ENCODE assay signal across 8 cellular contexts in the genomic region with DNA sequence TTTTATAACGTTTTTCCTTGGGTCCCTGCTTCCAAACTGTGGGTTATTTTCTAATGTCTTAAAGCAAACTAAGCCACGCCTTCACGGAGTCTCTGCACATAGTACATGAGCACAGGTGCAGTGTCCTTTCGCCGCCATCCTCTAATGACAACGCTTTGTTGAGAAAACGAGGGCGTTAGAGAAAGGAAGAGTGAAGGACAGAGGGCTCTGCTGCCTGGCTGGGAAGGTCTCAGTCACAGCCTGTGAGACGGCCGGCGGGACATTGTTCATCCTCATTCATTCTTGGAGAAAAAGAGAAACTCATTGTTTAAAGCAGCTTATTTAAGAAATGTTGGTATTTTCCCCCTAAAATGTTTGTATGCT. TPM values are rescaled to one million over a fixed set of nuclear protein-coding genes. Genes with fewer than 3 reads are reported as not detected.
DNase-seq lines count a peak whose midpoint lies in the region; ATAC-seq and TF ChIP-seq lines count a peak whose summit lies in the region.
"Had no signal": no experiment of that assay in that cellular context is flagged by ENCODE, and none has a peak within 500 bp of the region (broad histone marks: within the 10 kb centered on the region; RNA-seq: fewer than 3 reads in every experiment).

No MANE protein-coding gene starts in this region.

- no peak overlapping the region for H3K27ac Mint-ChIP-seq in T-helper 17 cell
- no peak overlapping the region for H3K27ac Mint-ChIP-seq in activated CD4-positive, alpha-beta memory T cell treated with anti-CD3 and anti-CD28 coated beads for 36 hours

- no peak overlapping the region for H3K9ac ChIP-seq in HUES48 (ENCODE audit: low read depth, low read length)

- 27 to 43% (median 28%) methylated on average over 11 of the region's 11 CpGs for WGBS in stomach, 5 donors

- POLR2A ChIA-PET in activated CD4-positive, alpha-beta memory T cell treated with anti-CD3 and anti-CD28 coated beads for 36 hours (lab: Charles Lee): no interaction called here

- H3K4me3 Mint-ChIP-seq in T-helper 17 cell: peak overlapping the region; percentile 43
- no peak overlapping the region for H3K4me3 Mint-ChIP-seq in activated CD4-positive, alpha-beta memory T cell treated with anti-CD3 and anti-CD28 coated beads for 36 hours

- H3K36me3 ChIP-seq in HUES48 (ENCODE audit: control insufficient read depth, insufficient read depth, low read length) (no peaks in the 10 kb centered on the region), right atrium auricular region (no peaks in the 10 kb centered on the region), stomach (no peaks in the 10 kb centered on the region)

- intact Hi-C loops in stomach (cut with DNase I; ENCODE audit: low total_unique reads): loop anchor here (5.0 to 10.0 kb wide), 2 partner anchors 62 to 214 kb away; a partner anchor contains a TSS
- intact Hi-C loops in activated CD4-positive, alpha-beta memory T cell treated with anti-CD3 and anti-CD28 coated beads for 36 hours (cut with micrococcal nuclease): no loop called here

- H3K27me3 Mint-ChIP-seq in T-helper 17 cell: peaks cover 39% of the 10 kb centered on the region
- peaks cover 10% of the 10 kb centered on the region for H3K27me3 Mint-ChIP-seq in activated CD4-positive, alpha-beta memory T cell treated with anti-CD3 and anti-CD28 coated beads for 36 hours

- H3K4me3 ChIP-seq in HUES48 (ENCODE audit: low read depth, low read length) (peak overlapping the region; percentile 20), right atrium auricular region (peak overlapping the region in 1 of 2 donors; percentile 33), stomach (peak overlapping the region; percentile 23 to 29 (median 27))

- no peak for TF ChIP-seq EP300 in stomach (IDR thresholded peaks at IDR 0.05)

- TF ChIP-seq CTCF in right atrium auricular region (IDR thresholded peaks at IDR 0.05) (no peak), stomach (IDR thresholded peaks at IDR 0.05) (no peak)

- no peak for TF ChIP-seq POLR2A in stomach (IDR thresholded peaks at IDR 0.05)

- peaks cover 4% of the 10 kb centered on the region for H3K4me1 Mint-ChIP-seq in T-helper 17 cell
- peaks cover 6% of the 10 kb centered on the region for H3K4me1 Mint-ChIP-seq in activated CD4-positive, alpha-beta memory T cell treated with anti-CD3 and anti-CD28 coated beads for 36 hours (ENCODE audit: low read depth)

- CTCF ChIA-PET in activated CD4-positive, alpha-beta memory T cell treated with anti-CD3 and anti-CD28 coated beads for 36 hours (lab: Charles Lee): interaction anchor here (0.6 to 1.6 kb wide), 5 partner anchors 9 to 227 kb away, joined by 3 to 4 read pairs (median 3); a partner anchor contains a TSS

- no peak for ATAC-seq in T-helper 17 cell
- ATAC-seq in GM18858 (IDR thresholded peaks at IDR 0.05; ENCODE audit: unreplicated experiment): no peak

- H3K27me3 ChIP-seq in HUES48 (ENCODE audit: control insufficient read depth, insufficient read depth, low read length) (0 out of 2 replicates have a peak, but pooled peaks cover 4% of the 10 kb centered on the region), right atrium auricular region (no peaks in the 10 kb centered on the region), stomach (peaks cover 0 to 11% (median 0%) of the 10 kb centered on the region in 3 donors)

- H3K27ac ChIP-seq in HUES48 (ENCODE audit: low read depth, low read length) (no peak overlapping the region), right atrium auricular region (peak overlapping the region; percentile 75 to 78), stomach (peak overlapping the region in 2 of 5 donors; percentile 67 to 68)

- no peaks in the 10 kb centered on the region for H3K36me3 Mint-ChIP-seq in T-helper 17 cell (ENCODE audit: low read depth)
- no peaks in the 10 kb centered on the region for H3K36me3 Mint-ChIP-seq in activated CD4-positive, alpha-beta memory T cell treated with anti-CD3 and anti-CD28 coated beads for 36 hours

- no peak for DNase-seq in T-helper 17 cell
- DNase-seq in right atrium auricular region (ENCODE audit: low spot score): peak; percentile 59
- DNase-seq in stomach: no peak
- DNase-seq in activated CD4-positive, alpha-beta T cell treated with anti-CD3 and anti-CD28 coated beads, Interleukin-2, amount 50 U/mL, for 48 hours: no peak
- no peak for DNase-seq in activated CD4-positive, alpha-beta memory T cell treated with anti-CD3 and anti-CD28 coated beads for 36 hours
- DNase-seq: NCI-H1417 treated with DMSO at 0.1 percent for 48 hours had no signal

- H3K9me3 ChIP-seq in HUES48 (ENCODE audit: control insufficient read depth, insufficient read depth, low read length): no peaks in the 10 kb centered on the region
- H3K9me3 ChIP-seq in T-helper 17 cell (ENCODE audit: control insufficient read depth, low read length, poor library complexity, severe bottlenecking): no peaks in the 10 kb centered on the region
- H3K9me3 ChIP-seq in right atrium auricular region: no peaks in the 10 kb centered on the region
- H3K9me3 ChIP-seq in stomach: no peaks in the 10 kb centered on the region

- H3K9me3 Mint-ChIP-seq in activated CD4-positive, alpha-beta memory T cell treated with anti-CD3 and anti-CD28 coated beads for 36 hours: no peaks in the 10 kb centered on the region

- H3K4me1 ChIP-seq in HUES48 (ENCODE audit: control insufficient read depth, insufficient read depth, low read length) (peaks cover 15% of the 10 kb centered on the region), right atrium auricular region (peaks cover 0 to 24% of the 10 kb centered on the region in 2 donors), stomach (peaks cover 8 to 31% (median 20%) of the 10 kb centered on the region in 4 donors)

RNA-seq across cellular contexts. Expression of a gene that starts 9.5 kb away (rescaled TPM):
- under 1 TPM in 1 of 2 donors, not detected in 1; 0.15 TPM for total RNA-seq in T-helper 17 cell
- total RNA-seq in right atrium auricular region: 1 to 10 TPM; 1.9 to 2.5 TPM
- total RNA-seq in stomach: 1 to 10 TPM in 3 of 5 donors, under 1 TPM in 1, not detected in 1; 0.45 to 3.5 (median 2.1) TPM
- under 1 TPM in 2 of 3 donors, not detected in 1; 0.65 to 0.68 TPM for polyA plus RNA-seq in stomach
- total RNA-seq in activated CD4-positive, alpha-beta memory T cell treated with anti-CD3 and anti-CD28 coated beads for 36 hours: under 1 TPM in 1 of 2 experiments, not detected in 1; 0.12 TPM
